8 cellular contexts compared by ENCODE assay signal in the genomic region with DNA sequence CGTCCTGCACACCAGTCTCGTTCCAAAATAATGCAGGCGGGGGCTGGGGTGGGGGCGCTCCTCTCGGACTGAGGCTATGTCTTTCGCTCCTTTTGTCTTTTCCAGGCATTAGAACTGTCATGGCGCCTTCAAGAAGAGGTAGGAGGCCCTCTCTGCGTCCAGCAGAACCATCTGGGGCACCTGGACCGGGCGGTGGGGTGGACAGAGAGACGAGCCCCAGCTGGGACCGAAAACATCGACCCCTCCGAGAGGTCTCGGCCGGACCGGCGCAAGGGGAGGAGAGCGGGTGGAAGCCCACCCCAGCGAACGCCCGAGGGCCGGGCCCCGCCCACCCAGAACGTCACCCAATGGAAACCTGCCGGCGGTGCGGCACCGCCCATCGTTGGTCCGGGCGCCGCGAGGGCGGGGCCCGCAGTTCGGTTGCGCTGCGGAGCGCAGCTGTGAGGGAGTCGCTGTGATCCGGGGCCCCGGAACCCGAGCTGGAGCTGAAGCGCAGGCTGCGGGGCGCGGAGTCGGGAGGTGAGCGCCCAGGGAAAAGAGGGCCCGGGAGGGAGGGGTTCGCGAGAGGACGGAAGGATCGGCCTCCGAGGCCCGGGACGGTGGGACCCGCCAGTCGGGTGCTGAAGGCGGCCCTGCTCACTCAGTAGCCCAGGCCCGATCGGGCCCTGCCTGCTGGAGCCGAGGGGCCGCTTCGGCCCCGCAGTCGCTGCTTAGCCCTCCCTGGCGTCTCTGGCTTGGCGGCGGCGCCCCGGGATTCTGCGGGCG. TPM values are rescaled to one million over a fixed set of nuclear protein-coding genes. Genes with fewer than 3 reads are reported as not detected.
A peak's percentile ranks its signal among the peaks of the same experiment; 100 is the strongest.
DNase-seq lines count a peak whose midpoint lies in the region; ATAC-seq and TF ChIP-seq lines count a peak whose summit lies in the region.

A gene (plus strand): TSS at position 419 of the 765 bp plus-strand sequence. CDS start 4,643 bp downstream, outside the sequence.

- H3K27me3 ChIP-seq in PC-3 (ENCODE audit: low read length) = no peaks in the 10 kb centered on the region

- intact Hi-C loops in PC-3 (cut with micrococcal nuclease) = loop anchor here (1.0 kb wide), 2 partner anchors 19 to 254 kb away; a partner anchor contains a TSS

- H4K20me1 ChIP-seq in PC-3 (ENCODE audit: low read length) = peaks cover 24% of the 10 kb centered on the region

- H3K4me3 ChIP-seq in PC-3 (ENCODE audit: low read length) = peak within 1 kb of the TSS; percentile 85

- H3K27ac Mint-ChIP-seq in IgD-negative memory B cell = peak within 1 kb of the TSS; percentile 92 to 99 (median 93)

- peak within 1 kb of the TSS; percentile 33 for H3K27ac ChIP-seq in PC-3 (ENCODE audit: low read length)
- peak within 1 kb of the TSS; percentile 94 for H3K27ac ChIP-seq in epithelial cell of prostate

- peaks cover 2% of the 10 kb centered on the region for H3K36me3 Mint-ChIP-seq in IgD-negative memory B cell

- H3K9me2 ChIP-seq in PC-3 (replicated peaks; ENCODE audit: low read length) = no peaks in the 10 kb centered on the region

- peak within 1 kb of the TSS; percentile 99 for H3K4me2 ChIP-seq in PC-3 (ENCODE audit: low read length)

- no TSS peak for BruUV-seq in PC-3 (replicated peaks; lab: Mats Ljungman, UMichigan)

- CTCF ChIA-PET in PC-3 (lab: Charles Lee) = interaction anchor here (0.8 kb wide), 1 partner anchor 19 kb away, joined by 3 read pairs; a partner anchor contains a TSS

- peaks cover 44% of the 10 kb centered on the region for H3K79me2 ChIP-seq in PC-3 (ENCODE audit: low read length)

- POLR2A ChIA-PET in PC-3 (lab: Charles Lee; ENCODE audit: unreplicated experiment) = interaction anchor here (0.5 to 1.4 kb wide), 6 partner anchors 19 to 836 kb away, joined by 3 to 10 read pairs (median 4); a partner anchor contains a TSS

- no peaks in the 10 kb centered on the region for H3K9me3 ChIP-seq in PC-3 (ENCODE audit: low read length)

- peak; percentile 87 for ATAC-seq in GM21529 (IDR thresholded peaks at IDR 0.05; ENCODE audit: unreplicated experiment)
- ATAC-seq in PC-3 = peak; percentile 84

- H3K27me3 Mint-ChIP-seq in IgD-negative memory B cell = no peaks in the 10 kb centered on the region

- peak within 1 kb of the TSS; percentile 94 to 100 (median 98) for H3K4me3 Mint-ChIP-seq in IgD-negative memory B cell

- peak; percentile 45 for TF ChIP-seq CTCF in PC-3 (conservative IDR thresholded peaks at IDR 0.05; ENCODE audit: low read depth, low read length)

- H3K9ac ChIP-seq in PC-3 (ENCODE audit: low read length) = peak within 1 kb of the TSS; percentile 78

- no peaks in the 10 kb centered on the region for H3F3A ChIP-seq in PC-3 (ENCODE audit: low read length, unreplicated experiment)

- peaks cover 24 to 27% (median 25%) of the 10 kb centered on the region in 3 donors for H3K4me1 Mint-ChIP-seq in IgD-negative memory B cell

- peaks cover 19% of the 10 kb centered on the region for H3K4me1 ChIP-seq in PC-3 (ENCODE audit: insufficient read depth, low read length)

- DNase-seq in DMS153 (lab: John Stamatoyannopoulos, UW) (peak; percentile 84), PC-3 (peak; percentile 94), activated T-cell treated with anti-CD3 and anti-CD28 coated beads for 48 hours (ENCODE audit: low read depth) (peak; percentile 92), epithelial cell of prostate (ENCODE audit: low read depth, low spot score) (no peak), mucosa of gallbladder (ENCODE audit: low spot score) (peak; percentile 93)
- DNase-seq in stimulated activated CD8-positive, alpha-beta memory T cell treated with anti-CD3 and anti-CD28 coated beads, Interleukin-4, amount 100 ng/mL, for 24 hours (ENCODE audit: low read depth) = peak; percentile 85

- no peaks in the 10 kb centered on the region for H3K9me3 Mint-ChIP-seq in IgD-negative memory B cell

- peak within 1 kb of the TSS; percentile 90 for H2AFZ ChIP-seq in PC-3 (ENCODE audit: low read length)

- peaks cover 2% of the 10 kb centered on the region; the same call in 1 of the 2 replicates for H3K36me3 ChIP-seq in PC-3 (ENCODE audit: low read depth, low read length)

RNA-seq across cellular contexts. Expression of the gene that starts here (rescaled TPM):
- polyA plus RNA-seq in IgD-negative memory B cell = 69.2 TPM
- total RNA-seq in PC-3 (2014; rRNA removed) (66.6 and 69.3 TPM in 2 replicates), mucosa of gallbladder (90.1 TPM)
